Comparison of ENCODE assay signal across 9 cellular contexts in the genomic region with DNA sequence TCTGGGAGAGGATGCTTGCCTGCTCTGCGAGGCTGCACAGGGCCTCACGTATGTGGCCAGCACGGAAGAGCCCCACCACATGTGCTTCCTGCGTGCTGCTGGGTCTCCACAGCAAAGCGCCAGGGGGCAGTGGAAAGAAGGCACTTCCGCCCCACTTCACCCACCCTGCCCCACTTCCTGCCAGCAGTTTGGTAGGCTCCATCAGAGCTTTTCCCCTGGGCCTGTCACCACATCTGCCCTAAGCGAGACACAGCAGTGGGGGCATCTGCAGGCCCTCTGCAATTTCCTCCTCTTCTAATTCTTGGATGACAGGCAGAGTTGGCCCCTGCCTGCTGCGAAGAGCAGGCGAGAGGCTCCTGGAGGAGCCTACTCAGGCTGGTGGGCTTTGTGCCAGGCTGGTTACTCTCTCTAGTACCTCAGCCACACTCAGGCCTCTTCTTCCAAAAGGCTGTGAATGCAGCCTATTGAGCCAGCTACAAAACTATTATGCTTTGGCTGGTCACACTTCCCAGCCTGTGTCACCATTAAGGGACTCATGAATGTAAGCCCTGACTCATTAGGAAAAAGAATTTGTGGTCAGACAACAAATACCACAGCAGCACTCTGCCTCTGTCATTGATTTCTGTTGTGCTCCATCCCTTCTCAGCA. TPM values are rescaled to one million over a fixed set of nuclear protein-coding genes. Genes with fewer than 3 reads are reported as not detected.
A peak's percentile ranks its signal among the peaks of the same experiment; 100 is the strongest.
DNase-seq lines count a peak whose midpoint lies in the region; ATAC-seq lines count a peak whose summit lies in the region.
"Had no signal": no experiment of that assay in that cellular context is flagged by ENCODE, and none has a peak within 500 bp of the region (broad histone marks: within the 10 kb centered on the region; RNA-seq: fewer than 3 reads in every experiment).

No MANE protein-coding gene starts in this region.

- peak overlapping the region; percentile 93 for H3K27ac Mint-ChIP-seq in activated CD4-positive, alpha-beta T cell treated with anti-CD3 and anti-CD28 coated beads, Interleukin-2, amount 10 ng/mL, durations not matched to agents 7 days and 5 days

- POLR2A ChIA-PET in activated CD4-positive, alpha-beta T cell treated with anti-CD3 and anti-CD28 coated beads, Interleukin-2, amount 10 ng/mL, durations not matched to agents 7 days and 5 days (lab: Charles Lee), result interaction anchor here (0.6 kb wide), 3 partner anchors 21 to 156 kb away, joined by 3 to 4 read pairs (median 3); no protein-coding TSS in a partner anchor

- no peaks in the 10 kb centered on the region for H3K9me3 Mint-ChIP-seq in activated CD4-positive, alpha-beta T cell treated with anti-CD3 and anti-CD28 coated beads, Interleukin-2, amount 10 ng/mL, durations not matched to agents 7 days and 5 days

- H3K4me1 Mint-ChIP-seq in activated CD4-positive, alpha-beta T cell treated with anti-CD3 and anti-CD28 coated beads, Interleukin-2, amount 10 ng/mL, durations not matched to agents 7 days and 5 days, result peaks cover 63% of the 10 kb centered on the region

- H3K27me3 Mint-ChIP-seq in activated CD4-positive, alpha-beta T cell treated with anti-CD3 and anti-CD28 coated beads, Interleukin-2, amount 10 ng/mL, durations not matched to agents 7 days and 5 days, result no peaks in the 10 kb centered on the region

- peak; percentile 75 for ATAC-seq in GM21381 (IDR thresholded peaks at IDR 0.05; ENCODE audit: unreplicated experiment)
- ATAC-seq in esophagus mucosa, result peak; percentile 82

- CTCF ChIA-PET in activated CD4-positive, alpha-beta T cell treated with anti-CD3 and anti-CD28 coated beads, Interleukin-2, amount 10 ng/mL, durations not matched to agents 7 days and 5 days (lab: Charles Lee), result interaction anchor here (0.7 to 6.5 kb wide), 20 partner anchors 10 to 260 kb away, joined by 3 to 87 read pairs (median 4); a partner anchor contains a TSS

- DNase-seq in EL, result peak; percentile 29
- peak; percentile 80 for DNase-seq in HT1080 (ENCODE audit: low read depth)
- peak; percentile 92 for DNase-seq in activated CD4-positive, alpha-beta T cell treated with anti-CD3 and anti-CD28 coated beads, Interleukin-2, amount 10 ng/mL, durations not matched to agents 7 days and 5 days
- DNase-seq in stimulated activated CD4-positive, alpha-beta T cell treated with anti-CD3 and anti-CD28 coated beads, Interleukin-2, amount 100 ng/mL, for 4 hours (ENCODE audit: low read depth), result peak; percentile 63
- no peak for DNase-seq in NCI-H1436 (lab: John Stamatoyannopoulos, UW)
- DNase-seq in SKM-1 treated with dmso at 0.1 percent for 144 hours (lab: John Stamatoyannopoulos, UW; ENCODE audit: unreplicated experiment), result no peak

- peaks cover 2% of the 10 kb centered on the region for H3K36me3 Mint-ChIP-seq in activated CD4-positive, alpha-beta T cell treated with anti-CD3 and anti-CD28 coated beads, Interleukin-2, amount 10 ng/mL, durations not matched to agents 7 days and 5 days (ENCODE audit: low read depth)

- peak overlapping the region; percentile 56 for H3K4me3 Mint-ChIP-seq in activated CD4-positive, alpha-beta T cell treated with anti-CD3 and anti-CD28 coated beads, Interleukin-2, amount 10 ng/mL, durations not matched to agents 7 days and 5 days

RNA-seq across cellular contexts. Expression of a gene that starts 25.0 kb away (rescaled TPM):
- total RNA-seq in HT1080 (2014; rRNA removed; shearing (Covaris generic)), result not detected in 2 replicates
- polyA plus RNA-seq in HT1080 (2015; cell fraction: cytosol; rRNA removed), result not detected in 2 replicates
- polyA plus RNA-seq in HT1080 (2015; cell fraction: nucleus; rRNA removed), result not detected in 2 replicates
- total RNA-seq in activated CD4-positive, alpha-beta T cell treated with anti-CD3 and anti-CD28 coated beads, Interleukin-2, amount 10 ng/mL, durations not matched to agents 7 days and 5 days, result 1 to 10 TPM; 1.8 to 2.1 TPM
- total RNA-seq in esophagus mucosa, result 0.56 TPM
- polyA plus RNA-seq: keratinocyte had no signal

RNA-seq across cellular contexts. Expression of a gene that starts 41.7 kb away (rescaled TPM):
- total RNA-seq in HT1080 (2014; rRNA removed; shearing (Covaris generic)), result not detected in 2 replicates
- polyA plus RNA-seq in HT1080 (2015; cell fraction: cytosol; rRNA removed), result 0.07 and 0.28 TPM in 2 replicates
- not detected in 2 replicates for polyA plus RNA-seq in HT1080 (2015; cell fraction: nucleus; rRNA removed)
- total RNA-seq in activated CD4-positive, alpha-beta T cell treated with anti-CD3 and anti-CD28 coated beads, Interleukin-2, amount 10 ng/mL, durations not matched to agents 7 days and 5 days, result 10 to 100 TPM; 45.9 to 49.0 TPM
- total RNA-seq in esophagus mucosa, result 0.20 TPM
- polyA plus RNA-seq: keratinocyte had no signal

RNA-seq across cellular contexts. Expression of a gene that starts 47.3 kb away (rescaled TPM):
- total RNA-seq in HT1080 (2014; rRNA removed; shearing (Covaris generic)), result not detected in 2 replicates
- polyA plus RNA-seq in HT1080 (2015; cell fraction: cytosol; rRNA removed), result not detected in 2 replicates
- not detected in 2 replicates for polyA plus RNA-seq in HT1080 (2015; cell fraction: nucleus; rRNA removed)
- total RNA-seq in activated CD4-positive, alpha-beta T cell treated with anti-CD3 and anti-CD28 coated beads, Interleukin-2, amount 10 ng/mL, durations not matched to agents 7 days and 5 days, result not detected
- not detected for total RNA-seq in esophagus mucosa
- polyA plus RNA-seq: keratinocyte had no signal

Comparison
In these comparisons a context has a peak if more than half of its experiments do, and no peak if none do; other contexts are left out.
1. DNase-seq: peak in EL (single experiment), HT1080 (single experiment), activated CD4-positive, alpha-beta T cell treated with anti-CD3 and anti-CD28 coated beads, Interleukin-2, amount 10 ng/mL, durations not matched to agents 7 days and 5 days (single experiment) and stimulated activated CD4-positive, alpha-beta T cell treated with anti-CD3 and anti-CD28 coated beads, Interleukin-2, amount 100 ng/mL, for 4 hours (single experiment); none in NCI-H1436 (single experiment) and SKM-1 treated with dmso at 0.1 percent for 144 hours (single experiment).
2. RNA of a gene that starts 41.7 kb away (total RNA-seq): 45.9 to 49.0 TPM in activated CD4-positive, alpha-beta T cell treated with anti-CD3 and anti-CD28 coated beads, Interleukin-2, amount 10 ng/mL, durations not matched to agents 7 days and 5 days; 0.20 TPM in esophagus mucosa (single experiment) and not detected in HT1080; every median in the first group is over 10 times any median in the second.